ENCODE assay signal across 1 cellular context in genomic region chr17:75755205-75755901, GRCh38.
TF ChIP-seq lines count a peak whose summit lies in the region.

No MANE protein-coding gene starts in this region.

TF ChIP-seq in SK-N-SH treated with all-trans-retinoic acid at 6 μM for 48 hours, 23 proteins besides CTCF, POLR2A, EP300 and RAD21 (continued from another document):
- TF ChIP-seq, protein P1, sequence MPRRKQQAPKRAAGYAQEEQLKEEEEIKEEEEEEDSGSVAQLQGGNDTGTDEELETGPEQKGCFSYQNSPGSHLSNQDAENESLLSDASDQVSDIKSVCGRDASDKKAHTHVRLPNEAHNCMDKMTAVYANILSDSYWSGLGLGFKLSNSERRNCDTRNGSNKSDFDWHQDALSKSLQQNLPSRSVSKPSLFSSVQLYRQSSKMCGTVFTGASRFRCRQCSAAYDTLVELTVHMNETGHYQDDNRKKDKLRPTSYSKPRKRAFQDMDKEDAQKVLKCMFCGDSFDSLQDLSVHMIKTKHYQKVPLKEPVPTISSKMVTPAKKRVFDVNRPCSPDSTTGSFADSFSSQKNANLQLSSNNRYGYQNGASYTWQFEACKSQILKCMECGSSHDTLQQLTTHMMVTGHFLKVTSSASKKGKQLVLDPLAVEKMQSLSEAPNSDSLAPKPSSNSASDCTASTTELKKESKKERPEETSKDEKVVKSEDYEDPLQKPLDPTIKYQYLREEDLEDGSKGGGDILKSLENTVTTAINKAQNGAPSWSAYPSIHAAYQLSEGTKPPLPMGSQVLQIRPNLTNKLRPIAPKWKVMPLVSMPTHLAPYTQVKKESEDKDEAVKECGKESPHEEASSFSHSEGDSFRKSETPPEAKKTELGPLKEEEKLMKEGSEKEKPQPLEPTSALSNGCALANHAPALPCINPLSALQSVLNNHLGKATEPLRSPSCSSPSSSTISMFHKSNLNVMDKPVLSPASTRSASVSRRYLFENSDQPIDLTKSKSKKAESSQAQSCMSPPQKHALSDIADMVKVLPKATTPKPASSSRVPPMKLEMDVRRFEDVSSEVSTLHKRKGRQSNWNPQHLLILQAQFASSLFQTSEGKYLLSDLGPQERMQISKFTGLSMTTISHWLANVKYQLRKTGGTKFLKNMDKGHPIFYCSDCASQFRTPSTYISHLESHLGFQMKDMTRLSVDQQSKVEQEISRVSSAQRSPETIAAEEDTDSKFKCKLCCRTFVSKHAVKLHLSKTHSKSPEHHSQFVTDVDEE (CRISPR knock-in tag; IDR thresholded peaks at IDR 0.05): no peak
- TF ChIP-seq ZNF70 (CRISPR knock-in tag; IDR thresholded peaks at IDR 0.05): no peak
- no peak for TF ChIP-seq PPARA (CRISPR knock-in tag; IDR thresholded peaks at IDR 0.05; ENCODE audit: borderline replicate concordance)
- TF ChIP-seq ZC3H10 (CRISPR knock-in tag; IDR thresholded peaks at IDR 0.05): no peak
- TF ChIP-seq BACH2 (CRISPR knock-in tag; IDR thresholded peaks at IDR 0.05; ENCODE audit: borderline replicate concordance): no peak
- TF ChIP-seq ZNF8 (CRISPR knock-in tag; IDR thresholded peaks at IDR 0.05): no peak
- no peak for TF ChIP-seq CSDC2 (CRISPR knock-in tag; IDR thresholded peaks at IDR 0.05)
- no peak for TF ChIP-seq ZNF565 (CRISPR knock-in tag; conservative IDR thresholded peaks at IDR 0.05; ENCODE audit: low read depth)
- TF ChIP-seq ARNTL (CRISPR knock-in tag; IDR thresholded peaks at IDR 0.05; ENCODE audit: borderline replicate concordance, low read depth): no peak
- TF ChIP-seq, protein P2, sequence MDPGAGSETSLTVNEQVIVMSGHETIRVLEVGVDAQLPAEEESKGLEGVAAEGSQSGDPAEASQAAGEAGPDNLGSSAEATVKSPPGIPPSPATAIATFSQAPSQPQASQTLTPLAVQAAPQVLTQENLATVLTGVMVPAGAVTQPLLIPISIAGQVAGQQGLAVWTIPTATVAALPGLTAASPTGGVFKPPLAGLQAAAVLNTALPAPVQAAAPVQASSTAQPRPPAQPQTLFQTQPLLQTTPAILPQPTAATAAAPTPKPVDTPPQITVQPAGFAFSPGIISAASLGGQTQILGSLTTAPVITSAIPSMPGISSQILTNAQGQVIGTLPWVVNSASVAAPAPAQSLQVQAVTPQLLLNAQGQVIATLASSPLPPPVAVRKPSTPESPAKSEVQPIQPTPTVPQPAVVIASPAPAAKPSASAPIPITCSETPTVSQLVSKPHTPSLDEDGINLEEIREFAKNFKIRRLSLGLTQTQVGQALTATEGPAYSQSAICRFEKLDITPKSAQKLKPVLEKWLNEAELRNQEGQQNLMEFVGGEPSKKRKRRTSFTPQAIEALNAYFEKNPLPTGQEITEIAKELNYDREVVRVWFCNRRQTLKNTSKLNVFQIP (CRISPR knock-in tag; IDR thresholded peaks at IDR 0.05; ENCODE audit: borderline replicate concordance, low read depth): no peak
